In the genomic region with DNA sequence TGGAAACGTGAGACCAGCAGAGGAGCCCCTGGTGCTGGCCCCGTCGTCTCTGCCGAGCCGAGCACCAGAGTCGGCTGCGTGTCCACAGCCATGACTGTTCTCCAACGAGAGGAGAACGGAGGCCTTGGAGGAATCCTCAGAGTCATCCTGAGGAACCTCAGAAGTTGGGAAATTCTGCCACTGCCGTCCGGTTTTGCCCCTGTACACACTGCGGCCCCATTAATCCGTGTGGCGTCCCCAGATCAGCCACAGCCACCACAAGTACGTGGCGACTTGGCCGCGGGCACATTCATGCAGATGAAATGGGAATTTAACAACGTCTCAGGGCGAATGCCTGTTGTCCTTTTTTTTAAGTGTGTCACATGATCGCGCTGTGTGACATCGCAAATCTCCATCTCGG, we compare ENCODE assay signal across 17 cellular contexts.
"Had no signal": no experiment of that assay in that cellular context is flagged by ENCODE, and none has a peak within 500 bp of the region (broad histone marks: within the 10 kb centered on the region; RNA-seq: fewer than 3 reads in every experiment).

No MANE protein-coding gene starts in this region.

- H3K4me3 ChIP-seq: adrenal gland, ascending aorta, esophagus muscularis mucosa, gastrocnemius medialis, sigmoid colon, smooth muscle cell, thoracic aorta had no signal

- H3K4me2 ChIP-seq: smooth muscle cell had no signal

- H3K4me1 ChIP-seq: adrenal gland, ascending aorta, esophagus muscularis mucosa, gastrocnemius medialis, sigmoid colon had no signal

- DNase-seq: activated CD8-positive, alpha-beta memory T cell treated with anti-CD3 and anti-CD28 coated beads, Interleukin-2, amount 50 U/mL, for 48 hours; activated naive CD4-positive, alpha-beta T cell; activated T-cell treated with anti-CD3 and anti-CD28 coated beads, Interleukin-2, amount 50 U/mL, for 4 hours; central memory CD4-positive, alpha-beta T cell; effector memory CD8-positive, alpha-beta T cell; gastrocnemius medialis; hippocampal formation; sigmoid colon; stimulated activated CD4-positive, alpha-beta T cell treated with anti-CD3 and anti-CD28 coated beads, Interleukin-15, amount 100 ng/mL, for 24 hours; stimulated activated CD4-positive, alpha-beta T cell treated with anti-CD3 and anti-CD28 coated beads, Interleukin-4, amount 100 ng/mL, for 1 hour; stimulated activated naive CD4-positive, alpha-beta T cell treated with Interleukin-2 at 50 U/mL for 16 hours; T1000 had no signal

- H3K27me3 ChIP-seq: ascending aorta, sigmoid colon had no signal

- H3K27ac ChIP-seq: adrenal gland, ascending aorta, esophagus muscularis mucosa, gastrocnemius medialis, sigmoid colon, thoracic aorta had no signal

- ATAC-seq: activated T-cell treated with anti-CD3 and anti-CD28 coated beads, Interleukin-2, amount 50 U/mL, for 4 hours; effector memory CD8-positive, alpha-beta T cell; gastrocnemius medialis had no signal

- H3K9me3 ChIP-seq: adrenal gland, ascending aorta, esophagus muscularis mucosa, gastrocnemius medialis, sigmoid colon, thoracic aorta had no signal

- H3K36me3 ChIP-seq: adrenal gland, ascending aorta, esophagus muscularis mucosa, gastrocnemius medialis, sigmoid colon, thoracic aorta had no signal
